Comparison of ENCODE assay signal across 20 cellular contexts in the genomic region with DNA sequence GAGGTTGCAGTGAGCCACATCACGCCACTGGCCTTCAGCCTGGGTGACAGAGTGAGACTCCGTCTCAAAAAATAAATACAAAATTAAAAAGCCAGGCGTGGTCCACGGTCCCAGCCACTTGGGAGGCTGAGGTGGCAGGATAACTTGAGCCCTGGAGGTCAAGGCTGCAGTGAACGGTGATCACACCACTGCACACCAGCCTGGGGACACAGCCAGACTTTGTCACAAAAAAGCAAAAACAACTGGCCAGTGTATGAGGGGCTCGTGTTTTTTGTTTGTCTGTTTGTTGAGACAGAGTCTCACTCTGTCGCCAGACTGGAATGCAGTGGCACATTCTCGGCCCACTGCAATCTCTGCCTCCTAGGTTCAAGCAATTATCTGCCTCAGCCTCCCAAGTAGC. TPM values are rescaled to one million over a fixed set of nuclear protein-coding genes. Genes with fewer than 3 reads are reported as not detected.
A peak's percentile ranks its signal among the peaks of the same experiment; 100 is the strongest.
DNase-seq lines count a peak whose midpoint lies in the region; ATAC-seq, FAIRE-seq and TF ChIP-seq lines count a peak whose summit lies in the region.
"Had no signal": no experiment of that assay in that cellular context is flagged by ENCODE, and none has a peak within 500 bp of the region (broad histone marks: within the 10 kb centered on the region; RNA-seq: fewer than 3 reads in every experiment).

No MANE protein-coding gene starts in this region.

- no peaks in the 10 kb centered on the region for H3K9me1 ChIP-seq in keratinocyte (ENCODE audit: control insufficient read depth, extremely low read depth, insufficient read depth, low read length)

- peaks cover 15% of the 10 kb centered on the region for H4K20me1 ChIP-seq in keratinocyte (ENCODE audit: control insufficient read depth, extremely low read depth, insufficient read depth, low read length)

- in situ Hi-C loops in Panc1 (cut with HindIII; ENCODE audit: low pct_unique_long_range_greater_than_20kb, low sequenced_read_pairs) (no loop called here), gastrocnemius medialis (cut with MboI; ENCODE audit: low sequenced_read_pairs in 4 of 4) (loop anchor here in 1 of 4 donors (5.0 kb wide), 1 partner anchor 58 kb away; no protein-coding TSS in a partner anchor)

- BruUV-seq in A673 (replicated peaks; lab: Mats Ljungman, UMichigan) (no TSS peak), Panc1 (replicated peaks; lab: Mats Ljungman, UMichigan) (no TSS peak)

- FAIRE-seq in keratinocyte (lab: Jason Lieb, UNC): no peak
- FAIRE-seq: K562 had no signal

- H3K4me3 ChIP-seq in A673 (ENCODE audit: low read depth, low read length, poor library complexity, severe bottlenecking) (no peak overlapping the region), Panc1 (ENCODE audit: low read depth in 2 of 2, low read length in 2 of 2) (no peak overlapping the region), keratinocyte (ENCODE audit: control insufficient read depth in 2 of 3, extremely low read depth in 1 of 3, insufficient read depth in 2 of 3, low read depth in 1 of 3, low read length in 3 of 3) (no peak overlapping the region), gastrocnemius medialis (no peak overlapping the region)

- H3K27ac ChIP-seq in A673 (ENCODE audit: low read depth, low read length, poor library complexity, severe bottlenecking) (peak overlapping the region; percentile 97), Panc1 (ENCODE audit: low read length) (peak overlapping the region; percentile 79), keratinocyte (ENCODE audit: control insufficient read depth, insufficient read depth, low read length) (peak overlapping the region; percentile 77), gastrocnemius medialis (peak overlapping the region; percentile 72 to 94 (median 88))

- H3K27me3 ChIP-seq in A673 (replicated peaks; ENCODE audit: insufficient read depth, low read depth, low read length, poor library complexity) (no peaks in the 10 kb centered on the region), Panc1 (ENCODE audit: control insufficient read depth, insufficient read depth, low read length) (no peaks in the 10 kb centered on the region), keratinocyte (ENCODE audit: control insufficient read depth, extremely low read depth, insufficient read depth, low read length) (no peaks in the 10 kb centered on the region), gastrocnemius medialis (no peaks in the 10 kb centered on the region)

- H3K79me2 ChIP-seq in keratinocyte (ENCODE audit: control insufficient read depth, insufficient read depth, low read length): peaks cover 19% of the 10 kb centered on the region

- no peak overlapping the region for H2AFZ ChIP-seq in keratinocyte (ENCODE audit: control insufficient read depth, low read length)

- H3K4me1 ChIP-seq in A673 (ENCODE audit: insufficient read depth, low read length, poor library complexity, severe bottlenecking) (peaks cover 4% of the 10 kb centered on the region), Panc1 (ENCODE audit: control insufficient read depth, insufficient read depth, low read length) (peaks cover 24% of the 10 kb centered on the region), keratinocyte (ENCODE audit: control insufficient read depth, extremely low read depth, insufficient read depth, low read length) (peaks cover 21% of the 10 kb centered on the region), gastrocnemius medialis (peaks cover 33 to 43% of the 10 kb centered on the region in 2 donors)

- intact Hi-C loops in A673 (cut with micrococcal nuclease; ENCODE audit: unreplicated experiment): loop anchor here (2.0 kb wide), 1 partner anchor 59 kb away; no protein-coding TSS in a partner anchor
- intact Hi-C loops in Panc1 (cut with micrococcal nuclease; ENCODE audit: unreplicated experiment): loop anchor here (10.0 kb wide), 1 partner anchor 55 kb away; no protein-coding TSS in a partner anchor
- intact Hi-C loops in gastrocnemius medialis (cut with DNase I; ENCODE audit: low total_unique reads): loop anchor here (2.0 kb wide), 1 partner anchor 59 kb away; no protein-coding TSS in a partner anchor

- no peak for DNase-seq in A673 (ENCODE audit: low spot score)
- no peak for DNase-seq in Panc1 (ENCODE audit: low read depth, low spot score)
- no peak for DNase-seq in keratinocyte (ENCODE audit: low read depth, low spot score)
- no peak for DNase-seq in gastrocnemius medialis
- DNase-seq in SKM-1 treated with dmso at 0.1 percent for 144 hours (lab: John Stamatoyannopoulos, UW; ENCODE audit: unreplicated experiment): no peak
- DNase-seq in NCI-H526 (lab: John Stamatoyannopoulos, UW): no peak
- DNase-seq: activated B cell treated with CpG ODN at 0.5 μM for 24 hours; activated naive CD8-positive, alpha-beta T cell treated with anti-CD3 and anti-CD28 coated beads, Interleukin-2, amount 10 ng/mL, durations not matched to agents 7 days and 5 days; dermis blood vessel endothelial cell; DMS79 treated with DMSO at 0.1 percent for 48 hours; HCEC 1CT; left ventricle myocardium inferior; NCI-H2081 treated with DMSO at 0.1 percent for 48 hours; NCI-H510A treated with DMSO at 0.1 percent for 48 hours; occipital lobe; stimulated activated CD4-positive, alpha-beta T cell treated with anti-CD3 and anti-CD28 coated beads, Interleukin-4, amount 100 ng/mL, for 24 hours had no signal

- CTCF ChIA-PET in A673 (lab: Charles Lee) (interaction anchor here (1.2 kb wide), 1 partner anchor 27 kb away, joined by 4 read pairs; a partner anchor contains a TSS), Panc1 (lab: Charles Lee) (no interaction called here)

- no peak for ATAC-seq in Panc1
- no peak for ATAC-seq in gastrocnemius medialis
- no peak for ATAC-seq in HG02678 (IDR thresholded peaks at IDR 0.05; ENCODE audit: unreplicated experiment)
- ATAC-seq in HG03571 (IDR thresholded peaks at IDR 0.05; ENCODE audit: unreplicated experiment): no peak
- ATAC-seq: K562 had no signal

- H3K9me3 ChIP-seq in A673 (ENCODE audit: low read depth, low read length, poor library complexity, severe bottlenecking): no peaks in the 10 kb centered on the region
- H3K9me3 ChIP-seq in Panc1 (ENCODE audit: control insufficient read depth, insufficient read depth, low read depth, low read length): no peaks in the 10 kb centered on the region
- no peaks in the 10 kb centered on the region for H3K9me3 ChIP-seq in keratinocyte (ENCODE audit: control insufficient read depth, low read depth, low read length)
- no peaks in the 10 kb centered on the region for H3K9me3 ChIP-seq in gastrocnemius medialis
- H3K9me3 ChIP-seq: left ventricle myocardium inferior, thoracic aorta had no signal

- no peak for TF ChIP-seq CTCF in A673 (conservative IDR thresholded peaks at IDR 0.05; ENCODE audit: low read depth, low read length)
- no peak for TF ChIP-seq CTCF in Panc1 (IDR thresholded peaks at IDR 0.05)
- TF ChIP-seq CTCF in keratinocyte (optimal IDR thresholded peaks at IDR 0.05 in 1 of 3, IDR thresholded peaks at IDR 0.05 in 1 of 3, conservative IDR thresholded peaks at IDR 0.05 in 1 of 3; ENCODE audit: extremely low read depth in 1 of 3, insufficient read depth in 2 of 3, low read length in 3 of 3): no peak
- TF ChIP-seq CTCF in gastrocnemius medialis (IDR thresholded peaks at IDR 0.05 in 4 of 5, conservative IDR thresholded peaks at IDR 0.05 in 1 of 5): no peak

- dilution Hi-C loops in keratinocyte (cut with MboI; ENCODE audit: extremely low pct_ligation_motif_present, low sequenced_read_pairs): no loop called here

- no peak overlapping the region for H3K4me2 ChIP-seq in keratinocyte (ENCODE audit: control insufficient read depth, extremely low read depth, insufficient read depth, low read depth, low read length)

- POLR2A ChIA-PET in A673 (lab: Charles Lee; ENCODE audit: low non-redundant PET) (no interaction called here), Panc1 (lab: Charles Lee) (no interaction called here)

- no peak overlapping the region for H3K9ac ChIP-seq in keratinocyte (ENCODE audit: control insufficient read depth, extremely low read depth, insufficient read depth, low read length)

- peaks cover 24% of the 10 kb centered on the region for H3K36me3 ChIP-seq in A673 (ENCODE audit: insufficient read depth, low read length, poor library complexity, severe bottlenecking)
- H3K36me3 ChIP-seq in Panc1 (ENCODE audit: control insufficient read depth, insufficient read depth, low read length): peaks cover 5% of the 10 kb centered on the region
- peaks cover 2 to 6% of the 10 kb centered on the region in 2 experiments for H3K36me3 ChIP-seq in keratinocyte (ENCODE audit: control insufficient read depth in 2 of 2, extremely low read depth in 1 of 2, insufficient read depth in 2 of 2, low read length in 2 of 2)
- peaks cover 0 to 23% of the 10 kb centered on the region in 2 donors for H3K36me3 ChIP-seq in gastrocnemius medialis

- no peak for TF ChIP-seq POLR2A in gastrocnemius medialis (IDR thresholded peaks at IDR 0.05)

RNA-seq across cellular contexts. Expression of a gene that starts 1.2 kb away (rescaled TPM):
- total RNA-seq in A673 (2021): 2,497 and 2,658 TPM in 2 replicates
- total RNA-seq in Panc1 (2021; ENCODE audit: unreplicated experiment): 1,654 TPM
- polyA plus RNA-seq in Panc1 (2012; ENCODE audit: insufficient read length): 2,068 TPM
- polyA plus RNA-seq in keratinocyte: 533 to 846 TPM (median 762 TPM) in 3 replicates
- polyA plus RNA-seq in keratinocyte (2011; ENCODE audit: low read depth): 1,565 TPM
- 801 and 945 TPM in 2 replicates for polyA plus RNA-seq in keratinocyte (2011; cell fraction: cytosol; rRNA removed)
- polyA plus RNA-seq in keratinocyte (2011; cell fraction: nucleus; rRNA removed): 771 and 944 TPM in 2 replicates
- polyA plus RNA-seq in keratinocyte (2012; ENCODE audit: low replicate concordance): 1,038 and 1,360 TPM in 2 replicates
- 792 to 880 TPM (median 870 TPM) in 3 replicates for polyA minus RNA-seq in keratinocyte
- 525 TPM for polyA minus RNA-seq in keratinocyte (2011; cell fraction: cytosol; rRNA and poly(A)+ RNA removed)
- 230 and 326 TPM in 2 replicates for polyA minus RNA-seq in keratinocyte (2011; cell fraction: nucleus; rRNA and poly(A)+ RNA removed)
- 1,000 to 10,000 TPM; 1,099 to 1,543 (median 1,420) TPM for total RNA-seq in gastrocnemius medialis

RNA-seq across cellular contexts. Expression of a gene that starts 26.4 kb away (rescaled TPM):
- total RNA-seq in A673 (2021) (147 and 166 TPM in 2 replicates), Panc1 (2021; ENCODE audit: unreplicated experiment) (64.6 TPM), gastrocnemius medialis (10 to 100 TPM; 18.3 to 39.4 (median 28.5) TPM)
- polyA plus RNA-seq in Panc1 (2012; ENCODE audit: insufficient read length): 43.9 TPM
- 0.58 to 1.7 TPM (median 1.5 TPM) in 3 replicates for polyA plus RNA-seq in keratinocyte
- not detected for polyA plus RNA-seq in keratinocyte (2011; ENCODE audit: low read depth)
- polyA plus RNA-seq in keratinocyte (2011; cell fraction: cytosol; rRNA removed): 0.77 and 1.3 TPM in 2 replicates
- polyA plus RNA-seq in keratinocyte (2011; cell fraction: nucleus; rRNA removed): 0.44 and 0.76 TPM in 2 replicates
- polyA plus RNA-seq in keratinocyte (2012; ENCODE audit: low replicate concordance): 1.5 and 2.7 TPM in 2 replicates
- 0.20 to 2.4 TPM in 2 of 3 replicates, not detected in the other for polyA minus RNA-seq in keratinocyte
- polyA minus RNA-seq in keratinocyte (2011; cell fraction: cytosol; rRNA and poly(A)+ RNA removed): not detected
- 1.6 TPM in 1 of 2 replicates, not detected in the other for polyA minus RNA-seq in keratinocyte (2011; cell fraction: nucleus; rRNA and poly(A)+ RNA removed)

RNA-seq across cellular contexts. Expression of a gene that starts 35.7 kb away (rescaled TPM):
- not detected in 2 replicates for total RNA-seq in A673 (2021)
- 34.9 TPM for total RNA-seq in Panc1 (2021; ENCODE audit: unreplicated experiment)
- 50.8 TPM for polyA plus RNA-seq in Panc1 (2012; ENCODE audit: insufficient read length)
- polyA plus RNA-seq in keratinocyte: 0.05 to 0.09 TPM (median 0.09 TPM) in 3 replicates
- polyA plus RNA-seq in keratinocyte (2011; ENCODE audit: low read depth): not detected
- 0.18 and 0.32 TPM in 2 replicates for polyA plus RNA-seq in keratinocyte (2011; cell fraction: cytosol; rRNA removed)
- polyA plus RNA-seq in keratinocyte (2011; cell fraction: nucleus; rRNA removed): 0.31 and 0.56 TPM in 2 replicates
- polyA plus RNA-seq in keratinocyte (2012; ENCODE audit: low replicate concordance): 0.49 TPM in 1 of 2 replicates, not detected in the other
- 0.49 to 0.64 TPM in 2 of 3 replicates, not detected in the other for polyA minus RNA-seq in keratinocyte
- not detected for polyA minus RNA-seq in keratinocyte (2011; cell fraction: cytosol; rRNA and poly(A)+ RNA removed)
- not detected in 2 replicates for polyA minus RNA-seq in keratinocyte (2011; cell fraction: nucleus; rRNA and poly(A)+ RNA removed)
- total RNA-seq in gastrocnemius medialis: 1 to 10 TPM; 2.9 to 4.4 (median 3.4) TPM
